17 cellular contexts compared by ENCODE assay signal in genomic region chr1:33030575-33030974, GRCh38. TPM values are rescaled to one million over a fixed set of nuclear protein-coding genes. Genes with fewer than 3 reads are reported as not detected.
DNase-seq lines count a peak whose midpoint lies in the region; ATAC-seq and TF ChIP-seq lines count a peak whose summit lies in the region.
"Had no signal": no experiment of that assay in that cellular context is flagged by ENCODE, and none has a peak within 500 bp of the region (broad histone marks: within the 10 kb centered on the region; RNA-seq: fewer than 3 reads in every experiment).

No MANE protein-coding gene starts in this region.

- H3K4me1 Mint-ChIP-seq in activated T-helper 2 cell treated with anti-CD3 and anti-CD28 coated beads, Interferon-gamma antibody, Interleukin-2, Interleukin-4, amounts not matched to agents 10 μg/mL and 5 μg/mL and 100 μg/mL, durations not matched to agents 14 hours and 24 hours and 36 hours (ENCODE audit: low read depth), result peaks cover 66% of the 10 kb centered on the region

- in situ Hi-C loops in transverse colon (cut with MboI; ENCODE audit: low pct_ligation_motif_present in 1 of 4, low pct_unique_long_range_greater_than_20kb in 1 of 4, low sequenced_read_pairs in 3 of 4), result no loop called here

- TF ChIP-seq CTCF in heart right ventricle (IDR thresholded peaks at IDR 0.05) (no peak), transverse colon (IDR thresholded peaks at IDR 0.05) (no peak)

- peak; percentile 55 for ATAC-seq in Right ventricle myocardium superior (ENCODE audit: poor library complexity)
- ATAC-seq in heart right ventricle, result peak in 7 of 8 donors; percentile 21 to 68 (median 48)
- ATAC-seq: activated CD4-positive, alpha-beta T cell treated with anti-CD3 and anti-CD28 coated beads for 36 hours; gastroesophageal sphincter; HCT116 had no signal

- no peak overlapping the region for H3K4me3 ChIP-seq in heart right ventricle
- H3K4me3 ChIP-seq in transverse colon, result no peak overlapping the region
- H3K4me3 ChIP-seq: gastroesophageal sphincter, tibial nerve had no signal

- peaks cover 79% of the 10 kb centered on the region for H3K36me3 Mint-ChIP-seq in activated T-helper 2 cell treated with anti-CD3 and anti-CD28 coated beads, Interferon-gamma antibody, Interleukin-2, Interleukin-4, amounts not matched to agents 10 μg/mL and 5 μg/mL and 100 μg/mL, durations not matched to agents 14 hours and 24 hours and 36 hours (ENCODE audit: low read depth)

- H3K27me3 Mint-ChIP-seq in activated T-helper 2 cell treated with anti-CD3 and anti-CD28 coated beads, Interferon-gamma antibody, Interleukin-2, Interleukin-4, amounts not matched to agents 10 μg/mL and 5 μg/mL and 100 μg/mL, durations not matched to agents 14 hours and 24 hours and 36 hours (ENCODE audit: low read depth), result no peaks in the 10 kb centered on the region
- H3K27me3 Mint-ChIP-seq: activated CD4-positive, alpha-beta T cell treated with anti-CD3 and anti-CD28 coated beads for 36 hours had no signal

- H3K27me3 ChIP-seq in heart right ventricle (no peaks in the 10 kb centered on the region), transverse colon (no peaks in the 10 kb centered on the region)
- H3K27me3 ChIP-seq: gastroesophageal sphincter, tibial nerve had no signal

- peaks cover 0 to 88% (median 2%) of the 10 kb centered on the region in 9 donors for H3K36me3 ChIP-seq in heart right ventricle
- no peaks in the 10 kb centered on the region for H3K36me3 ChIP-seq in transverse colon

- TF ChIP-seq POLR2A in transverse colon (IDR thresholded peaks at IDR 0.05), result no peak

- DNase-seq in Right ventricle myocardium superior, result no peak
- no peak for DNase-seq in cardiac septum (ENCODE audit: low spot score)
- no peak for DNase-seq in activated T-helper 2 cell treated with anti-CD3 and anti-CD28 coated beads, Interferon-gamma antibody, Interleukin-2, Interleukin-4, amounts not matched to agents 10 μg/mL and 5 μg/mL and 100 μg/mL, durations not matched to agents 14 hours and 24 hours and 36 hours (ENCODE audit: low spot score)
- no peak for DNase-seq in heart right ventricle
- DNase-seq in transverse colon, result no peak
- DNase-seq in head of caudate nucleus, result no peak
- no peak for DNase-seq in HuH-7 (ENCODE audit: low spot score)
- no peak for DNase-seq in stimulated activated naive CD4-positive, alpha-beta T cell treated with Interleukin-2 at 50 U/mL for 16 hours (lab: John Stamatoyannopoulos, UW)
- DNase-seq: activated CD4-positive, alpha-beta T cell treated with anti-CD3 and anti-CD28 coated beads for 36 hours; activated T-cell treated with anti-CD3 and anti-CD28 coated beads, Interleukin-2, amount 50 U/mL, for 1 hour; aorta; islet precursor cell; NCI-H345; T-helper 2 cell had no signal

- no peak overlapping the region for H3K4me3 Mint-ChIP-seq in activated T-helper 2 cell treated with anti-CD3 and anti-CD28 coated beads, Interferon-gamma antibody, Interleukin-2, Interleukin-4, amounts not matched to agents 10 μg/mL and 5 μg/mL and 100 μg/mL, durations not matched to agents 14 hours and 24 hours and 36 hours (ENCODE audit: low read depth)
- H3K4me3 Mint-ChIP-seq: activated CD4-positive, alpha-beta T cell treated with anti-CD3 and anti-CD28 coated beads for 36 hours had no signal

- 48 to 68% methylated on average over 2 of the region's 2 CpGs for WGBS in heart right ventricle, 2 donors
- 71 to 85% methylated on average over 2 of the region's 2 CpGs for WGBS in transverse colon (ENCODE audit: low coverage in 1 of 2), 2 donors

- H3K9me3 ChIP-seq in heart right ventricle (no peaks in the 10 kb centered on the region), transverse colon (no peaks in the 10 kb centered on the region)
- H3K9me3 ChIP-seq: gastroesophageal sphincter, tibial nerve had no signal

- intact Hi-C loops in Right ventricle myocardium superior (cut with DNase I), result no loop called here
- intact Hi-C loops in cardiac septum (cut with DNase I), result no loop called here
- intact Hi-C loops in activated T-helper 2 cell treated with anti-CD3 and anti-CD28 coated beads, Interferon-gamma antibody, Interleukin-2, Interleukin-4, amounts not matched to agents 10 μg/mL and 5 μg/mL and 100 μg/mL, durations not matched to agents 14 hours and 24 hours and 36 hours (cut with micrococcal nuclease), result no loop called here
- intact Hi-C loops in heart right ventricle (cut with DNase I), result no loop called here
- intact Hi-C loops in transverse colon (cut with DNase I; ENCODE audit: low total_unique reads), result no loop called here
- intact Hi-C loops in head of caudate nucleus (cut with DNase I), result loop anchor here (10.0 kb wide), 1 partner anchor 54 kb away; the partner anchor contains the start of gene AZIN2

- H3K4me1 ChIP-seq in heart right ventricle (peaks cover 3 to 71% (median 53%) of the 10 kb centered on the region in 9 donors), transverse colon (peaks cover 11 to 65% (median 39%) of the 10 kb centered on the region in 4 donors)

- no peak for TF ChIP-seq EP300 in transverse colon (IDR thresholded peaks at IDR 0.05; ENCODE audit: low read depth)

- peak overlapping the region; percentile 32 for H3K27ac Mint-ChIP-seq in activated T-helper 2 cell treated with anti-CD3 and anti-CD28 coated beads, Interferon-gamma antibody, Interleukin-2, Interleukin-4, amounts not matched to agents 10 μg/mL and 5 μg/mL and 100 μg/mL, durations not matched to agents 14 hours and 24 hours and 36 hours
- H3K27ac Mint-ChIP-seq: activated CD4-positive, alpha-beta T cell treated with anti-CD3 and anti-CD28 coated beads for 36 hours had no signal

- peak overlapping the region in 7 of 10 donors; percentile 2 to 46 (median 27) for H3K27ac ChIP-seq in heart right ventricle
- H3K27ac ChIP-seq in transverse colon, result peak overlapping the region; percentile 0 to 29 (median 4)
- H3K27ac ChIP-seq: gastroesophageal sphincter, tibial nerve had no signal

- H3K9me3 Mint-ChIP-seq in activated T-helper 2 cell treated with anti-CD3 and anti-CD28 coated beads, Interferon-gamma antibody, Interleukin-2, Interleukin-4, amounts not matched to agents 10 μg/mL and 5 μg/mL and 100 μg/mL, durations not matched to agents 14 hours and 24 hours and 36 hours, result no peaks in the 10 kb centered on the region

RNA-seq across cellular contexts. Expression of gene AK2, which starts 6.1 kb away (rescaled TPM):
- total RNA-seq in Right ventricle myocardium superior, result 124 TPM
- total RNA-seq in cardiac septum, result 99.8 TPM
- 349 TPM in 2 replicates for total RNA-seq in activated T-helper 2 cell treated with anti-CD3 and anti-CD28 coated beads, Interferon-gamma antibody, Interleukin-2, Interleukin-4, amounts not matched to agents 10 μg/mL and 5 μg/mL and 100 μg/mL, durations not matched to agents 14 hours and 24 hours and 36 hours
- total RNA-seq in heart right ventricle, result 100 to 1,000 TPM in 9 of 10 donors, 10 to 100 TPM in 1; 93.3 to 154 (median 111) TPM
- polyA plus RNA-seq in heart right ventricle, result 100 to 1,000 TPM; 175 to 305 TPM
- 100 to 1,000 TPM; 209 to 296 (median 211) TPM for total RNA-seq in transverse colon

RNA-seq across cellular contexts. Expression of gene AZIN2, which starts 50.4 kb away (rescaled TPM):
- total RNA-seq in Right ventricle myocardium superior (1.9 TPM), cardiac septum (5.8 TPM), heart right ventricle (1 to 10 TPM; 1.5 to 6.9 (median 3.1) TPM), transverse colon (10 to 100 TPM; 11.6 to 93.3 (median 42.0) TPM)
- 2.4 and 2.9 TPM in 2 replicates for total RNA-seq in activated T-helper 2 cell treated with anti-CD3 and anti-CD28 coated beads, Interferon-gamma antibody, Interleukin-2, Interleukin-4, amounts not matched to agents 10 μg/mL and 5 μg/mL and 100 μg/mL, durations not matched to agents 14 hours and 24 hours and 36 hours
- 1 to 10 TPM; 1.1 to 1.2 TPM for polyA plus RNA-seq in heart right ventricle
